Comparison of ENCODE assay signal across 1 cellular context in genomic region chr5:79225026-79225425, GRCh38.
TF ChIP-seq lines count a peak whose summit lies in the region.

No MANE protein-coding gene starts in this region.

TF ChIP-seq in GM12878, 131 proteins besides CTCF, POLR2A, EP300 and RAD21 (continued from another document):
- TF ChIP-seq, protein P1, sequence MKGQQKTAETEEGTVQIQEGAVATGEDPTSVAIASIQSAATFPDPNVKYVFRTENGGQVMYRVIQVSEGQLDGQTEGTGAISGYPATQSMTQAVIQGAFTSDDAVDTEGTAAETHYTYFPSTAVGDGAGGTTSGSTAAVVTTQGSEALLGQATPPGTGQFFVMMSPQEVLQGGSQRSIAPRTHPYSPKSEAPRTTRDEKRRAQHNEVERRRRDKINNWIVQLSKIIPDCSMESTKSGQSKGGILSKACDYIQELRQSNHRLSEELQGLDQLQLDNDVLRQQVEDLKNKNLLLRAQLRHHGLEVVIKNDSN (IDR thresholded peaks at IDR 0.05; ENCODE audit: borderline replicate concordance, extremely low read length, insufficient read depth, low read depth, low read length), result no peak
- TF ChIP-seq, protein P2, sequence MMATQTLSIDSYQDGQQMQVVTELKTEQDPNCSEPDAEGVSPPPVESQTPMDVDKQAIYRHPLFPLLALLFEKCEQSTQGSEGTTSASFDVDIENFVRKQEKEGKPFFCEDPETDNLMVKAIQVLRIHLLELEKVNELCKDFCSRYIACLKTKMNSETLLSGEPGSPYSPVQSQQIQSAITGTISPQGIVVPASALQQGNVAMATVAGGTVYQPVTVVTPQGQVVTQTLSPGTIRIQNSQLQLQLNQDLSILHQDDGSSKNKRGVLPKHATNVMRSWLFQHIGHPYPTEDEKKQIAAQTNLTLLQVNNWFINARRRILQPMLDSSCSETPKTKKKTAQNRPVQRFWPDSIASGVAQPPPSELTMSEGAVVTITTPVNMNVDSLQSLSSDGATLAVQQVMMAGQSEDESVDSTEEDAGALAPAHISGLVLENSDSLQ (IDR thresholded peaks at IDR 0.05), result peak; percentile 47
- no peak for TF ChIP-seq NR2F1 (conservative IDR thresholded peaks at IDR 0.05)
TF ChIP-seq in GM12878: peak in this region for 1.
